Comparison of ENCODE assay signal across 12 cellular contexts in genomic region chr14:105026789-105027563, GRCh38. TPM values are rescaled to one million over a fixed set of nuclear protein-coding genes. Genes with fewer than 3 reads are reported as not detected.
DNase-seq lines count a peak whose midpoint lies in the region; ATAC-seq, FAIRE-seq and TF ChIP-seq lines count a peak whose summit lies in the region.
"Had no signal": no experiment of that assay in that cellular context is flagged by ENCODE, and none has a peak within 500 bp of the region (broad histone marks: within the 10 kb centered on the region; RNA-seq: fewer than 3 reads in every experiment).

No MANE protein-coding gene starts in this region.

- H3K27ac Mint-ChIP-seq in effector memory CD8-positive, alpha-beta T cell, result peak overlapping the region; percentile 94
- H3K27ac Mint-ChIP-seq in naive thymus-derived CD4-positive, alpha-beta T cell, result peak overlapping the region in 2 of 9 donors; percentile 48 to 78
- no peak overlapping the region for H3K27ac Mint-ChIP-seq in endodermal cell

- H3K27me3 ChIP-seq in PC-9 (ENCODE audit: insufficient read depth, low read depth) (no peaks in the 10 kb centered on the region), HAP-1 (ENCODE audit: low read depth) (no peaks in the 10 kb centered on the region), endodermal cell (ENCODE audit: control insufficient read depth, insufficient read depth, low read length, poor library complexity, severe bottlenecking) (no peaks in the 10 kb centered on the region)
- no peaks in the 10 kb centered on the region for H3K27me3 ChIP-seq in naive thymus-derived CD4-positive, alpha-beta T cell (ENCODE audit: control insufficient read depth in 2 of 2, insufficient read depth in 2 of 2, low read length in 2 of 2)

- H3K9me3 ChIP-seq in PC-9 (ENCODE audit: insufficient read depth, low read depth), result peaks cover 4% of the 10 kb centered on the region
- no peaks in the 10 kb centered on the region for H3K9me3 ChIP-seq in naive thymus-derived CD4-positive, alpha-beta T cell (ENCODE audit: control insufficient read depth in 2 of 3, low read length in 3 of 3)
- no peaks in the 10 kb centered on the region for H3K9me3 ChIP-seq in HAP-1
- no peaks in the 10 kb centered on the region for H3K9me3 ChIP-seq in endodermal cell (ENCODE audit: control insufficient read depth, low read length)

- H3K4me1 Mint-ChIP-seq in effector memory CD8-positive, alpha-beta T cell (ENCODE audit: low read depth in 2 of 2), result peaks cover 17 to 21% of the 10 kb centered on the region in 2 donors
- peaks cover 5 to 38% (median 13%) of the 10 kb centered on the region in 7 donors for H3K4me1 Mint-ChIP-seq in naive thymus-derived CD4-positive, alpha-beta T cell
- H3K4me1 Mint-ChIP-seq in endodermal cell, result peaks cover 6% of the 10 kb centered on the region

- H3F3A ChIP-seq in PC-9 (ENCODE audit: insufficient read depth, low read depth), result peaks cover 60% of the 10 kb centered on the region

- FAIRE-seq in GM18507 (lab: Jason Lieb, UNC), result peak; percentile 69
- FAIRE-seq: HTR-8/SVneo had no signal

- peaks cover 10% of the 10 kb centered on the region for H3K79me2 ChIP-seq in PC-9 (ENCODE audit: low read depth)

- peaks cover 9% of the 10 kb centered on the region for H3K36me3 Mint-ChIP-seq in effector memory CD8-positive, alpha-beta T cell (ENCODE audit: insufficient read depth)
- peaks cover 0 to 8% (median 0%) of the 10 kb centered on the region in 5 donors for H3K36me3 Mint-ChIP-seq in naive thymus-derived CD4-positive, alpha-beta T cell
- no peaks in the 10 kb centered on the region for H3K36me3 Mint-ChIP-seq in endodermal cell (ENCODE audit: low read depth)

- in situ Hi-C loops in HAP-1 (cut with MboI; ENCODE audit: low sequenced_read_pairs), result no loop called here

- no TSS peak for BruUV-seq in PC-9 (replicated peaks; lab: Mats Ljungman, UMichigan)

- ATAC-seq in effector memory CD8-positive, alpha-beta T cell (replicated peaks), result no peak
- no peak for ATAC-seq in naive thymus-derived CD4-positive, alpha-beta T cell

- H3K4me2 ChIP-seq in PC-9, result no peak overlapping the region

- CTCF ChIA-PET in PC-9 (lab: Charles Lee), result no interaction called here
- CTCF ChIA-PET in naive thymus-derived CD4-positive, alpha-beta T cell (lab: Charles Lee), result interaction anchor here (1.0 to 1.1 kb wide), 2 partner anchors 18 to 463 kb away, joined by 3 read pairs; no protein-coding TSS in a partner anchor

- POLR2A ChIA-PET in PC-9 (lab: Charles Lee; ENCODE audit: unreplicated experiment), result no interaction called here
- POLR2A ChIA-PET in naive thymus-derived CD4-positive, alpha-beta T cell (lab: Charles Lee), result interaction anchor here (0.9 kb wide), 1 partner anchor 38 kb away, joined by 3 read pairs; the partner anchor contains the start of gene GPR132

- H3K4me1 ChIP-seq in PC-9 (replicated peaks; ENCODE audit: insufficient read depth) (peaks cover 65% of the 10 kb centered on the region), HAP-1 (no peaks in the 10 kb centered on the region; the same call in 1 of the 2 replicates), endodermal cell (ENCODE audit: control insufficient read depth, insufficient read depth, low read length) (no peaks in the 10 kb centered on the region)
- peaks cover 5 to 16% of the 10 kb centered on the region in 2 donors for H3K4me1 ChIP-seq in naive thymus-derived CD4-positive, alpha-beta T cell (ENCODE audit: control insufficient read depth in 2 of 2, insufficient read depth in 2 of 2, low read length in 2 of 2)

- H3K4me3 ChIP-seq in PC-9 (no peak overlapping the region), HAP-1 (no peak overlapping the region), endodermal cell (ENCODE audit: low read length) (no peak overlapping the region)
- H3K4me3 ChIP-seq in naive thymus-derived CD4-positive, alpha-beta T cell (ENCODE audit: low read length), result no peak overlapping the region

- H2AFZ ChIP-seq in PC-9, result no peak overlapping the region

- H3K27ac ChIP-seq in PC-9, result peak overlapping the region; percentile 95
- no peak overlapping the region for H3K27ac ChIP-seq in naive thymus-derived CD4-positive, alpha-beta T cell (ENCODE audit: low read depth, low read length)
- no peak overlapping the region for H3K27ac ChIP-seq in endodermal cell (ENCODE audit: low read depth, low read length)

- H3K36me3 ChIP-seq in PC-9 (ENCODE audit: low read depth) (peaks cover 4% of the 10 kb centered on the region; the same call in 1 of the 2 replicates), HAP-1 (replicated peaks) (no peaks in the 10 kb centered on the region), endodermal cell (ENCODE audit: control insufficient read depth, insufficient read depth, low read length) (no peaks in the 10 kb centered on the region)
- no peaks in the 10 kb centered on the region for H3K36me3 ChIP-seq in naive thymus-derived CD4-positive, alpha-beta T cell (ENCODE audit: control insufficient read depth in 2 of 3, insufficient read depth in 3 of 3, low read length in 3 of 3)

- TF ChIP-seq CTCF in PC-9 (conservative IDR thresholded peaks at IDR 0.05) (no peak), endodermal cell (conservative IDR thresholded peaks at IDR 0.05) (no peak)

- H4K20me1 ChIP-seq in PC-9 (ENCODE audit: insufficient read depth), result no peaks in the 10 kb centered on the region

- H3K9ac ChIP-seq in endodermal cell (ENCODE audit: extremely low read depth, low read length, poor library complexity, severe bottlenecking), result no peak overlapping the region

- 100% methylated on average over 1 of the region's 1 CpG; no CpG with 5 or more reads in 1 of the 2 experiments for WGBS in endodermal cell (ENCODE audit: insufficient coverage in 1 of 2, insufficient read length in 1 of 2), 2 experiments

- intact Hi-C loops in PC-9 (cut with micrococcal nuclease; ENCODE audit: unreplicated experiment), result no loop called here
- intact Hi-C loops in naive thymus-derived CD4-positive, alpha-beta T cell (cut with micrococcal nuclease), result no loop called here

- no peaks in the 10 kb centered on the region for H3K27me3 Mint-ChIP-seq in effector memory CD8-positive, alpha-beta T cell
- H3K27me3 Mint-ChIP-seq in naive thymus-derived CD4-positive, alpha-beta T cell, result no peaks in the 10 kb centered on the region
- H3K27me3 Mint-ChIP-seq in endodermal cell (ENCODE audit: insufficient read depth), result peaks cover 31% of the 10 kb centered on the region

- no peaks in the 10 kb centered on the region for H3K9me3 Mint-ChIP-seq in effector memory CD8-positive, alpha-beta T cell
- peaks cover 0 to 3% (median 0%) of the 10 kb centered on the region in 11 donors for H3K9me3 Mint-ChIP-seq in naive thymus-derived CD4-positive, alpha-beta T cell
- no peaks in the 10 kb centered on the region for H3K9me3 Mint-ChIP-seq in endodermal cell

- no peaks in the 10 kb centered on the region for H3K9me2 ChIP-seq in PC-9 (ENCODE audit: insufficient read depth)

- peak; percentile 37 for DNase-seq in AG08395 (ENCODE audit: low spot score)
- no peak for DNase-seq in GM18507 (ENCODE audit: extremely low spot score, insufficient read length, low read depth)
- peak in 1 of 2 experiments; percentile 59 for DNase-seq in PC-9
- DNase-seq in effector memory CD8-positive, alpha-beta T cell, result no peak
- no peak for DNase-seq in activated gamma-delta T cell treated with Interleukin-2 at 50 U/mL for 16 hours
- DNase-seq in naive thymus-derived CD4-positive, alpha-beta T cell, result no peak
- DNase-seq in HAP-1 (ENCODE audit: low spot score in 2 of 2), result no peak
- DNase-seq in endodermal cell, result no peak
- DNase-seq: GF-D8, Right ventricle myocardium superior had no signal

- peak overlapping the region in 1 of 2 donors; percentile 33 for H3K4me3 Mint-ChIP-seq in effector memory CD8-positive, alpha-beta T cell
- H3K4me3 Mint-ChIP-seq in naive thymus-derived CD4-positive, alpha-beta T cell, result peak overlapping the region in 2 of 10 donors; percentile 50 to 79
- H3K4me3 Mint-ChIP-seq in endodermal cell, result no peak overlapping the region

RNA-seq across cellular contexts. Expression of gene CDCA4, which starts 6.1 kb away (rescaled TPM):
- 24.9 and 27.7 TPM in 2 replicates for total RNA-seq in PC-9 (2021)
- 10 to 100 TPM; 12.7 to 47.8 (median 14.0) TPM for total RNA-seq in naive thymus-derived CD4-positive, alpha-beta T cell
- 10 to 100 TPM in 1 of 2 donors, 1 to 10 TPM in 1; 8.0 to 12.1 TPM for polyA plus RNA-seq in naive thymus-derived CD4-positive, alpha-beta T cell
- 10 to 100 TPM; 46.6 to 65.1 TPM for total RNA-seq in endodermal cell
- 52.4 TPM for polyA plus RNA-seq in endodermal cell (2013, experiment 1 of 2)
- 53.2 TPM for polyA plus RNA-seq in endodermal cell (2013, experiment 2 of 2)

RNA-seq across cellular contexts. Expression of gene GPR132, which starts 38.3 kb away (rescaled TPM):
- 0.98 TPM in 1 of 2 replicates, not detected in the other for total RNA-seq in PC-9 (2021)
- total RNA-seq in naive thymus-derived CD4-positive, alpha-beta T cell, result 10 to 100 TPM; 37.8 to 58.7 (median 45.2) TPM
- polyA plus RNA-seq in naive thymus-derived CD4-positive, alpha-beta T cell, result 10 to 100 TPM in 1 of 2 donors, 1 to 10 TPM in 1; 9.3 to 40.2 TPM
- total RNA-seq in endodermal cell, result 1 to 10 TPM in 1 of 2 donors, under 1 TPM in 1; 0.27 to 3.3 TPM
- polyA plus RNA-seq in endodermal cell (2013, experiment 1 of 2), result 0.25 TPM
- polyA plus RNA-seq in endodermal cell (2013, experiment 2 of 2), result 0.08 TPM
- total RNA-seq: fibroblast of villous mesenchyme had no signal

RNA-seq across cellular contexts. Expression of gene CLBA1, which starts 41.4 kb away (rescaled TPM):
- total RNA-seq in PC-9 (2021) (12.5 and 12.6 TPM in 2 replicates), endodermal cell (10 to 100 TPM; 11.2 to 12.5 TPM)
- 1 to 10 TPM in 4 of 5 experiments, under 1 TPM in 1; 0.51 to 2.1 (median 1.3) TPM for total RNA-seq in naive thymus-derived CD4-positive, alpha-beta T cell
- polyA plus RNA-seq in naive thymus-derived CD4-positive, alpha-beta T cell, result under 1 TPM; 0.26 to 0.72 TPM
- polyA plus RNA-seq in endodermal cell (2013, experiment 1 of 2), result 9.8 TPM
- 9.0 TPM for polyA plus RNA-seq in endodermal cell (2013, experiment 2 of 2)

RNA-seq across cellular contexts. Expression of gene AHNAK2, which starts 48.8 kb away (rescaled TPM):
- total RNA-seq in PC-9 (2021), result 30.8 and 38.9 TPM in 2 replicates
- total RNA-seq in naive thymus-derived CD4-positive, alpha-beta T cell, result under 1 TPM in 1 of 5 experiments, not detected in 4; 0.02 TPM
- polyA plus RNA-seq in naive thymus-derived CD4-positive, alpha-beta T cell, result not detected
- 1 to 10 TPM in 1 of 2 donors, under 1 TPM in 1; 0.93 to 2.2 TPM for total RNA-seq in endodermal cell
- polyA plus RNA-seq in endodermal cell (2013, experiment 1 of 2), result 3.5 TPM
- 3.0 TPM for polyA plus RNA-seq in endodermal cell (2013, experiment 2 of 2)

Comparison
In these comparisons a context has a peak if more than half of its experiments do, and no peak if none do; other contexts are left out.
1. RNA of gene GPR132, which starts 38.3 kb away (total RNA-seq): 37.8 to 58.7 TPM in naive thymus-derived CD4-positive, alpha-beta T cell; 0.27 to 3.3 TPM in endodermal cell and 0.98 TPM in PC-9; every median in the first group is over 4 times any median in the second.